ENCODE assay signal across 39 cellular contexts in the genomic region with DNA sequence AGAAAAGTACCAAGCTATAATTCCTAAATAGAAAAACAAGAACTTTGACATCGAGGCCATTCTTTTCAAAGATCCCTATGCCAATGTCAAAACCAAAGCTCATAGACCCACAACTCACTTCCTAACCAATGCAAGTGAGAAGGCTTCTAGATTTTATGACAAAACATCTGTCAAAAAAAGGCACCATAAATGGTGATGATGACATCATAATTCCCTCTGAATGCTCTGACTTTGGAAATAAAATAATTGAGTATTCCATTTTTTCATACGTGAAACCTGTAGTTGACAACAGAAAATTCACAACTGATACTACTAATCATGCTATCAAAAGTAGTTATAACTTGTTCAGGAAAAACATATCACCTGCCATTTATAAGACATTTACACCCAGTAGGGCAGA. TPM values are rescaled to one million over a fixed set of nuclear protein-coding genes. Genes with fewer than 3 reads are reported as not detected.
"Had no signal": no experiment of that assay in that cellular context is flagged by ENCODE, and none has a peak within 500 bp of the region (broad histone marks: within the 10 kb centered on the region; RNA-seq: fewer than 3 reads in every experiment).

No MANE protein-coding gene starts in this region.

- H3K9me3 ChIP-seq: MG63 had no signal

- H3K27me3 ChIP-seq: MG63 had no signal

- H3K4me3 ChIP-seq: MG63 had no signal

- DNase-seq: Karpas-422, Kasumi-1, MG63, MM.1S, MV-4-11, NCI-H1048, NCI-H1092, NCI-H1092 treated with DMSO at 0.1 percent for 48 hours, NCI-H1105, NCI-H1105 treated with DMSO at 0.1 percent for 48 hours, NCI-H1417, NCI-H1417 treated with DMSO at 0.1 percent for 48 hours, NCI-H1436, NCI-H1436 treated with DMSO at 0.1 percent for 48 hours, NCI-H146, NCI-H1694, NCI-H1694 treated with DMSO at 0.1 percent for 48 hours, NCI-H187, NCI-H187 treated with DMSO at 0.1 percent for 48 hours, NCI-H1930, NCI-H2029, NCI-H2029 treated with DMSO at 0.1 percent for 48 hours, NCI-H2081, NCI-H2081 treated with DMSO at 0.1 percent for 48 hours, NCI-H2107, NCI-H2171, NCI-H2171 treated with DMSO at 0.1 percent for 48 hours, NCI-H2227 treated with DMSO at 0.1 percent for 48 hours, NCI-H226, NCI-H345, NCI-H446, NCI-H446 treated with DMSO at 0.1 percent for 48 hours, NCI-H510A, NCI-H510A treated with DMSO at 0.1 percent for 48 hours, NCI-H524 had no signal

- H3K36me3 ChIP-seq: MG63 had no signal

RNA-seq across cellular contexts. Expression of a gene that starts 8.7 kb away (rescaled TPM):
- total RNA-seq: LHCN-M2, M059J, MCF 10A, NCI-H460 had no signal

RNA-seq across cellular contexts. Expression of a gene that starts 34.5 kb away (rescaled TPM):
- total RNA-seq: LHCN-M2, M059J, MCF 10A, NCI-H460 had no signal

RNA-seq across cellular contexts. Expression of a gene that starts 56.9 kb away (rescaled TPM):
- total RNA-seq: LHCN-M2, M059J, MCF 10A, NCI-H460 had no signal
